ENCODE assay signal across 24 cellular contexts in the genomic region with DNA sequence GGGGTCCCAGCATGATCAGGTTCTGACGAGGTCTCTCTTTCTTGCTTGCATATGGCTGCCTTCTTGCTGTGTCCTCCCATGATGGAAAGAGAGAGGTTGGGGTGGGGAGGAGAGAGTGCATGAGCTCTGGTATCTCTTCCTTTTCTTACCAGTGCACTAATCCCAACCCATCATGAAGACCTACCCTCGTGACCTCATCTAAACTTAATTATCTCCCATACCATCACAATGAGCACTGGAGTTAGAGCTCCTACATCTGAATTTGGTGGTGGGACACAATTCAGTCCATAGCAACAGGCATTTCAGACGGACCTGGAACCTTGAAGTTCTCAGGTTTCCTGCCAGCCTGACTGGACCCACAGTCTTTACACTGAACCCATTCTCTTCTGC.
DNase-seq lines count a peak whose midpoint lies in the region; ATAC-seq and TF ChIP-seq lines count a peak whose summit lies in the region.
"Had no signal": no experiment of that assay in that cellular context is flagged by ENCODE, and none has a peak within 500 bp of the region (broad histone marks: within the 10 kb centered on the region; RNA-seq: fewer than 3 reads in every experiment).

No MANE protein-coding gene starts in this region.

- H3K27ac ChIP-seq in SJCRH30 (peak overlapping the region; percentile 65), foreskin keratinocyte (peak overlapping the region; percentile 73), osteoblast (ENCODE audit: low read depth, low read length) (no peak overlapping the region)
- H3K27ac ChIP-seq: sigmoid colon had no signal

- no peaks in the 10 kb centered on the region for H3K79me2 ChIP-seq in osteoblast (ENCODE audit: insufficient read depth, low read length)

- no peaks in the 10 kb centered on the region for H3K27me3 Mint-ChIP-seq in Caco-2 (ENCODE audit: insufficient read depth, unreplicated experiment)

- H3K9me3 ChIP-seq in Caco-2 (no peaks in the 10 kb centered on the region), SJCRH30 (replicated peaks) (no peaks in the 10 kb centered on the region), osteoblast (ENCODE audit: low read depth, low read length) (no peaks in the 10 kb centered on the region)
- H3K9me3 ChIP-seq: body of pancreas, sigmoid colon, SK-N-SH had no signal

- CTCF ChIA-PET in Caco-2 (lab: Charles Lee): no interaction called here

- H3K4me3 Mint-ChIP-seq in Caco-2 (ENCODE audit: unreplicated experiment): no peak overlapping the region
- H3K4me3 Mint-ChIP-seq: activated CD4-positive, alpha-beta T cell treated with anti-CD3 and anti-CD28 coated beads for 36 hours; CD4-positive, alpha-beta memory T cell; natural killer cell treated with Interleukin-12 subunit alpha and Interleukin-12 subunit beta and Interleukin-15 and Interleukin-18, amount 100 ng/mL, for 72 hours; stimulated activated naive CD8-positive, alpha-beta T cell treated with anti-CD3 and anti-CD28 coated beads, Interleukin-15, Interleukin-2, amounts not matched to agents 100 ng/mL and 50 ng/mL, for 24 hours; T-helper 1 cell treated with Interleukin-12 subunit alpha and Interleukin-12 subunit beta and Interleukin-4 antibody, amounts not matched to agents 30 μg/mL and 1 μg/mL, for 36 hours had no signal

- ATAC-seq in foreskin keratinocyte (no peak), GM21381 (IDR thresholded peaks at IDR 0.05; ENCODE audit: unreplicated experiment) (no peak)
- ATAC-seq: activated CD4-positive, alpha-beta T cell treated with anti-CD3 and anti-CD28 coated beads for 36 hours; body of pancreas; left ventricle myocardium superior; natural killer cell treated with Interleukin-12 subunit alpha and Interleukin-12 subunit beta and Interleukin-15 and Interleukin-18, amount 100 ng/mL, for 72 hours had no signal

- DNase-seq in Caco-2: no peak
- DNase-seq in SJCRH30: no peak
- DNase-seq in foreskin keratinocyte: no peak
- peak; percentile 19 for DNase-seq in osteoblast (ENCODE audit: insufficient read length, low spot score, missing footprints)
- DNase-seq in DMS114 treated with DMSO at 0.1 percent for 48 hours (lab: John Stamatoyannopoulos, UW; ENCODE audit: unreplicated experiment): no peak
- no peak for DNase-seq in NCI-H2107 treated with DMSO at 0.1 percent for 48 hours (lab: John Stamatoyannopoulos, UW; ENCODE audit: unreplicated experiment)
- no peak for DNase-seq in DMS53 (lab: John Stamatoyannopoulos, UW)
- DNase-seq: activated CD4-positive, alpha-beta T cell treated with anti-CD3 and anti-CD28 coated beads for 36 hours; activated CD8-positive, alpha-beta memory T cell treated with anti-CD3 and anti-CD28 coated beads for 24 hours; activated gamma-delta T cell treated with Interleukin-2 at 50 U/mL for 16 hours; body of pancreas; CD4-positive, alpha-beta memory T cell; glutamatergic neuron; GOT3; left ventricle myocardium superior; NCI-H1105 treated with DMSO at 0.1 percent for 48 hours; NCI-H2029 treated with DMSO at 0.1 percent for 48 hours; sigmoid colon; SK-N-SH had no signal

- no TSS peak for BruUV-seq in Caco-2 (replicated peaks; lab: Mats Ljungman, UMichigan)

- H2AFZ ChIP-seq in osteoblast (ENCODE audit: low read length): no peak overlapping the region

- H3K4me3 ChIP-seq in Caco-2 (ENCODE audit: low read depth, low read length) (no peak overlapping the region), SJCRH30 (no peak overlapping the region), osteoblast (ENCODE audit: insufficient read depth, low read length) (no peak overlapping the region)
- H3K4me3 ChIP-seq: body of pancreas, sigmoid colon had no signal

- H3K27ac Mint-ChIP-seq in Caco-2 (ENCODE audit: unreplicated experiment): peak overlapping the region; percentile 46
- H3K27ac Mint-ChIP-seq: activated CD4-positive, alpha-beta T cell treated with anti-CD3 and anti-CD28 coated beads for 36 hours; CD4-positive, alpha-beta memory T cell; natural killer cell treated with Interleukin-12 subunit alpha and Interleukin-12 subunit beta and Interleukin-15 and Interleukin-18, amount 100 ng/mL, for 72 hours; progenitor cell of endocrine pancreas; stimulated activated naive CD8-positive, alpha-beta T cell treated with anti-CD3 and anti-CD28 coated beads, Interleukin-15, Interleukin-2, amounts not matched to agents 100 ng/mL and 50 ng/mL, for 24 hours; T-helper 1 cell treated with Interleukin-12 subunit alpha and Interleukin-12 subunit beta and Interleukin-4 antibody, amounts not matched to agents 30 μg/mL and 1 μg/mL, for 36 hours had no signal

- no peaks in the 10 kb centered on the region for H4K20me1 ChIP-seq in osteoblast (ENCODE audit: insufficient read depth, low read length)

- intact Hi-C loops in Caco-2 (cut with micrococcal nuclease; ENCODE audit: unreplicated experiment): loop anchor here (2.0 kb wide), 1 partner anchor 14 kb away; no protein-coding TSS in a partner anchor

- peaks cover 16% of the 10 kb centered on the region for H3K4me1 ChIP-seq in Caco-2
- peaks cover 22% of the 10 kb centered on the region for H3K4me1 ChIP-seq in SJCRH30
- H3K4me1 ChIP-seq in foreskin keratinocyte: peaks cover 20% of the 10 kb centered on the region
- H3K4me1 ChIP-seq in osteoblast (ENCODE audit: insufficient read depth, low read length): no peaks in the 10 kb centered on the region

- no peak overlapping the region for H3K4me2 ChIP-seq in osteoblast (ENCODE audit: insufficient read depth, low read length)
- H3K4me2 ChIP-seq: SK-N-SH had no signal

- H3K36me3 ChIP-seq in Caco-2 (ENCODE audit: control insufficient read depth, insufficient read depth, low read length) (no peaks in the 10 kb centered on the region), SJCRH30 (no peaks in the 10 kb centered on the region), osteoblast (ENCODE audit: insufficient read depth, low read length) (no peaks in the 10 kb centered on the region)
- H3K36me3 ChIP-seq: sigmoid colon had no signal

- no peaks in the 10 kb centered on the region for H3K27me3 ChIP-seq in Caco-2 (replicated peaks; ENCODE audit: control insufficient read depth, insufficient read depth, low read length)
- H3K27me3 ChIP-seq in SJCRH30: no peaks in the 10 kb centered on the region
- no peaks in the 10 kb centered on the region for H3K27me3 ChIP-seq in foreskin keratinocyte
- H3K27me3 ChIP-seq in osteoblast (ENCODE audit: insufficient read depth, low read length): no peaks in the 10 kb centered on the region
- H3K27me3 ChIP-seq: body of pancreas, sigmoid colon had no signal

- no peaks in the 10 kb centered on the region for H3K36me3 Mint-ChIP-seq in Caco-2 (ENCODE audit: insufficient read depth, unreplicated experiment)
- H3K36me3 Mint-ChIP-seq: CD4-positive, alpha-beta memory T cell had no signal

- TF ChIP-seq CTCF in Caco-2 (IDR thresholded peaks at IDR 0.05; ENCODE audit: insufficient read depth in 1 of 2, low read depth in 1 of 2, low read length in 1 of 2, severe bottlenecking in 1 of 2, unreplicated experiment in 1 of 2): no peak
- no peak for TF ChIP-seq CTCF in foreskin keratinocyte (conservative IDR thresholded peaks at IDR 0.05)
- TF ChIP-seq CTCF in osteoblast (IDR thresholded peaks at IDR 0.05; ENCODE audit: extremely low read depth, low read depth, low read length): no peak

- POLR2A ChIA-PET in Caco-2 (lab: Charles Lee): interaction anchor here (1.1 kb wide), 1 partner anchor 205 kb away, joined by 4 read pairs; a partner anchor contains a TSS

- peaks cover 4% of the 10 kb centered on the region for H3K4me1 Mint-ChIP-seq in Caco-2 (ENCODE audit: low read depth, unreplicated experiment)

- no peaks in the 10 kb centered on the region for H3K9me3 Mint-ChIP-seq in Caco-2 (ENCODE audit: unreplicated experiment)
- H3K9me3 Mint-ChIP-seq: CD4-positive, alpha-beta memory T cell; natural killer cell treated with Interleukin-12 subunit alpha and Interleukin-12 subunit beta and Interleukin-15 and Interleukin-18, amount 100 ng/mL, for 72 hours; stimulated activated naive CD8-positive, alpha-beta T cell treated with anti-CD3 and anti-CD28 coated beads, Interleukin-15, Interleukin-2, amounts not matched to agents 100 ng/mL and 50 ng/mL, for 24 hours; T-helper 1 cell treated with Interleukin-12 subunit alpha and Interleukin-12 subunit beta and Interleukin-4 antibody, amounts not matched to agents 30 μg/mL and 1 μg/mL, for 36 hours had no signal
